21 cellular contexts compared by ENCODE assay signal in genomic region chr1:177620636-177621190, GRCh38.
DNase-seq lines count a peak whose midpoint lies in the region; FAIRE-seq and TF ChIP-seq lines count a peak whose summit lies in the region.
"Had no signal": no experiment of that assay in that cellular context is flagged by ENCODE, and none has a peak within 500 bp of the region (broad histone marks: within the 10 kb centered on the region; RNA-seq: fewer than 3 reads in every experiment).

No MANE protein-coding gene starts in this region.

- in situ Hi-C loops in brain microvascular endothelial cell (cut with HindIII; ENCODE audit: low pct_ligation_motif_present, low sequenced_read_pairs) = no loop called here

- peak; percentile 5 for FAIRE-seq in islet of Langerhans (lab: Jason Lieb, UNC)
- FAIRE-seq: endometrium, H1 had no signal

- H3K4me3 ChIP-seq in brain microvascular endothelial cell (ENCODE audit: low read depth, low read length) (no peak overlapping the region), skeletal muscle cell (ENCODE audit: low read depth, low read length) (no peak overlapping the region)
- H3K4me3 ChIP-seq: gastroesophageal sphincter, right lobe of liver had no signal

- DNase-seq in HT1080 (ENCODE audit: low read depth) (peak; percentile 2), brain microvascular endothelial cell (peak; percentile 22), skeletal muscle cell (ENCODE audit: low read depth) (peak; percentile 28), GM19240 (ENCODE audit: insufficient read length, low spot score) (no peak), SKM-1 (lab: John Stamatoyannopoulos, UW; ENCODE audit: unreplicated experiment) (no peak)
- DNase-seq in activated naive CD4-positive, alpha-beta T cell treated with anti-CD3 and anti-CD28 coated beads, Interleukin-2, amount 50 U/mL, for 16 hours = no peak
- DNase-seq: activated CD4-positive, alpha-beta T cell treated with anti-CD3 and anti-CD28 coated beads, Interleukin-2, amount 50 U/mL, for 4 hours; activated naive CD4-positive, alpha-beta T cell; AML-193; anterior cingulate cortex; NCI-H1048; NCI-H2029; NCI-H526 treated with DMSO at 0.1 percent for 48 hours; right lobe of liver; SHP77 treated with DMSO at 0.1 percent for 48 hours; stimulated activated naive B cell treated with anti-CD40 and anti-IgM and Interleukin-4, amounts not matched to agents 10 μg/mL and 1 μg/mL and 100 μg/mL, for 72 hours; WERI-Rb-1 had no signal

- no peak overlapping the region for H3K27ac ChIP-seq in brain microvascular endothelial cell
- H3K27ac ChIP-seq: right lobe of liver, WERI-Rb-1 had no signal

- no peaks in the 10 kb centered on the region for H3K36me3 ChIP-seq in brain microvascular endothelial cell (replicated peaks)
- H3K36me3 ChIP-seq: gastroesophageal sphincter, right lobe of liver, WERI-Rb-1 had no signal

- no peak for TF ChIP-seq CTCF in brain microvascular endothelial cell (IDR thresholded peaks at IDR 0.05; ENCODE audit: low read depth, low read length, missing control alignments)

- H3K27me3 ChIP-seq in brain microvascular endothelial cell (replicated peaks) = no peaks in the 10 kb centered on the region
- H3K27me3 ChIP-seq: gastroesophageal sphincter, right lobe of liver had no signal

Comparison
In these comparisons a context has a peak if more than half of its experiments do, and no peak if none do; other contexts are left out.
1. DNase-seq: peak in HT1080 (single experiment), brain microvascular endothelial cell (single experiment) and skeletal muscle cell (single experiment); none in GM19240 (single experiment), SKM-1 (single experiment) and activated naive CD4-positive, alpha-beta T cell treated with anti-CD3 and anti-CD28 coated beads, Interleukin-2, amount 50 U/mL, for 16 hours (single experiment).